In the genomic region with DNA sequence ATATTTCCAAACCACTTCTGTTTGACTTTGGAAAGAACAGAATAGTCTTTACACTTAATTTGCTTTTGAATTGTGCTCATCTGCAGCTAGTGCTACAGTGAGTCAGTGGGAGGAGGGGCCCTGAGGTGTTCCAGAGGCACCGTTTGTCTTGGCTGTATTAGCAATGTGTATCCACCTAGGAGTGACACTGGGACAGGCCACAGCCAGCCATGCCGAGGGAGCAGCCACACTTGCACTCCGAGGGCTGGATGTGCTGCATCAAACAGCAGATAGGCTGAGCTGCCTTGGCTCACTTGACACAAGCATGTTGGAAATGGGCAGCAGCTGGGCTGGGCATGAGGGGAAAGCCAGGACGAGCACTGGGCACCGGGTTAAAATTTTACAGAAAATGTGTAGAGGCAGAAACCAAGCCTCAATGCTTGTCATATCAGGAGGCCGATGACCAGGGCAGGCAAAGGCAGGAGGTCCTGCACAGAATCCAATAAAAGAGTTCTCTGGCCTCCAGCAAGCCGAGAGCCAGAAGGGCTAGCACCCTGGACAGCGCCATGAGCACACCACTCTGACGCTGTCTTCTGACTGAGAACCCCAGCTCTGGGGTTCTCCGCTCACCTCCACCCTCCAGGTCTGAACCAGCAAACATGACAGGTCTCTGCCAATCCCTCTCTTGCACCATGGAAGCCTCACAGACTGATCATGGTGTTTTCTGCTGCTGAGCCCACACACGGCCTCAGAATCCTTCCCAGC, we compare ENCODE assay signal across 1 cellular context.
TF ChIP-seq lines count a peak whose summit lies in the region.

No MANE protein-coding gene starts in this region.

TF ChIP-seq in WTC11, 78 proteins besides CTCF, POLR2A, EP300 and RAD21 (continued from another document):
- TF ChIP-seq, protein P1, sequence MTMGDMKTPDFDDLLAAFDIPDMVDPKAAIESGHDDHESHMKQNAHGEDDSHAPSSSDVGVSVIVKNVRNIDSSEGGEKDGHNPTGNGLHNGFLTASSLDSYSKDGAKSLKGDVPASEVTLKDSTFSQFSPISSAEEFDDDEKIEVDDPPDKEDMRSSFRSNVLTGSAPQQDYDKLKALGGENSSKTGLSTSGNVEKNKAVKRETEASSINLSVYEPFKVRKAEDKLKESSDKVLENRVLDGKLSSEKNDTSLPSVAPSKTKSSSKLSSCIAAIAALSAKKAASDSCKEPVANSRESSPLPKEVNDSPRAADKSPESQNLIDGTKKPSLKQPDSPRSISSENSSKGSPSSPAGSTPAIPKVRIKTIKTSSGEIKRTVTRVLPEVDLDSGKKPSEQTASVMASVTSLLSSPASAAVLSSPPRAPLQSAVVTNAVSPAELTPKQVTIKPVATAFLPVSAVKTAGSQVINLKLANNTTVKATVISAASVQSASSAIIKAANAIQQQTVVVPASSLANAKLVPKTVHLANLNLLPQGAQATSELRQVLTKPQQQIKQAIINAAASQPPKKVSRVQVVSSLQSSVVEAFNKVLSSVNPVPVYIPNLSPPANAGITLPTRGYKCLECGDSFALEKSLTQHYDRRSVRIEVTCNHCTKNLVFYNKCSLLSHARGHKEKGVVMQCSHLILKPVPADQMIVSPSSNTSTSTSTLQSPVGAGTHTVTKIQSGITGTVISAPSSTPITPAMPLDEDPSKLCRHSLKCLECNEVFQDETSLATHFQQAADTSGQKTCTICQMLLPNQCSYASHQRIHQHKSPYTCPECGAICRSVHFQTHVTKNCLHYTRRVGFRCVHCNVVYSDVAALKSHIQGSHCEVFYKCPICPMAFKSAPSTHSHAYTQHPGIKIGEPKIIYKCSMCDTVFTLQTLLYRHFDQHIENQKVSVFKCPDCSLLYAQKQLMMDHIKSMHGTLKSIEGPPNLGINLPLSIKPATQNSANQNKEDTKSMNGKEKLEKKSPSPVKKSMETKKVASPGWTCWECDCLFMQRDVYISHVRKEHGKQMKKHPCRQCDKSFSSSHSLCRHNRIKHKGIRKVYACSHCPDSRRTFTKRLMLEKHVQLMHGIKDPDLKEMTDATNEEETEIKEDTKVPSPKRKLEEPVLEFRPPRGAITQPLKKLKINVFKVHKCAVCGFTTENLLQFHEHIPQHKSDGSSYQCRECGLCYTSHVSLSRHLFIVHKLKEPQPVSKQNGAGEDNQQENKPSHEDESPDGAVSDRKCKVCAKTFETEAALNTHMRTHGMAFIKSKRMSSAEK (CRISPR knock-in tag; IDR thresholded peaks at IDR 0.05; ENCODE audit: borderline replicate concordance), result no peak
- no peak for TF ChIP-seq SOX15 (CRISPR knock-in tag; IDR thresholded peaks at IDR 0.05)
- TF ChIP-seq, protein P2, sequence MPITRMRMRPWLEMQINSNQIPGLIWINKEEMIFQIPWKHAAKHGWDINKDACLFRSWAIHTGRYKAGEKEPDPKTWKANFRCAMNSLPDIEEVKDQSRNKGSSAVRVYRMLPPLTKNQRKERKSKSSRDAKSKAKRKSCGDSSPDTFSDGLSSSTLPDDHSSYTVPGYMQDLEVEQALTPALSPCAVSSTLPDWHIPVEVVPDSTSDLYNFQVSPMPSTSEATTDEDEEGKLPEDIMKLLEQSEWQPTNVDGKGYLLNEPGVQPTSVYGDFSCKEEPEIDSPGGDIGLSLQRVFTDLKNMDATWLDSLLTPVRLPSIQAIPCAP (CRISPR knock-in tag; IDR thresholded peaks at IDR 0.05), result 0 out of 2 replicates have a peak, but pooled peaks have one; percentile 48
- TF ChIP-seq MXD4 (CRISPR knock-in tag; IDR thresholded peaks at IDR 0.05; ENCODE audit: borderline replicate concordance), result no peak
- no peak for TF ChIP-seq MYBL2 (CRISPR knock-in tag; IDR thresholded peaks at IDR 0.05)
- TF ChIP-seq, protein P3, sequence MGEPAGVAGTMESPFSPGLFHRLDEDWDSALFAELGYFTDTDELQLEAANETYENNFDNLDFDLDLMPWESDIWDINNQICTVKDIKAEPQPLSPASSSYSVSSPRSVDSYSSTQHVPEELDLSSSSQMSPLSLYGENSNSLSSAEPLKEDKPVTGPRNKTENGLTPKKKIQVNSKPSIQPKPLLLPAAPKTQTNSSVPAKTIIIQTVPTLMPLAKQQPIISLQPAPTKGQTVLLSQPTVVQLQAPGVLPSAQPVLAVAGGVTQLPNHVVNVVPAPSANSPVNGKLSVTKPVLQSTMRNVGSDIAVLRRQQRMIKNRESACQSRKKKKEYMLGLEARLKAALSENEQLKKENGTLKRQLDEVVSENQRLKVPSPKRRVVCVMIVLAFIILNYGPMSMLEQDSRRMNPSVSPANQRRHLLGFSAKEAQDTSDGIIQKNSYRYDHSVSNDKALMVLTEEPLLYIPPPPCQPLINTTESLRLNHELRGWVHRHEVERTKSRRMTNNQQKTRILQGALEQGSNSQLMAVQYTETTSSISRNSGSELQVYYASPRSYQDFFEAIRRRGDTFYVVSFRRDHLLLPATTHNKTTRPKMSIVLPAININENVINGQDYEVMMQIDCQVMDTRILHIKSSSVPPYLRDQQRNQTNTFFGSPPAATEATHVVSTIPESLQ (CRISPR knock-in tag; IDR thresholded peaks at IDR 0.05), result no peak
- no peak for TF ChIP-seq CREB1 (CRISPR knock-in tag; IDR thresholded peaks at IDR 0.05)
- TF ChIP-seq TP53 (CRISPR knock-in tag; IDR thresholded peaks at IDR 0.05), result no peak
- TF ChIP-seq ZNF317 (CRISPR knock-in tag; IDR thresholded peaks at IDR 0.05; ENCODE audit: borderline replicate concordance, low read depth), result no peak
- TF ChIP-seq, protein P4, sequence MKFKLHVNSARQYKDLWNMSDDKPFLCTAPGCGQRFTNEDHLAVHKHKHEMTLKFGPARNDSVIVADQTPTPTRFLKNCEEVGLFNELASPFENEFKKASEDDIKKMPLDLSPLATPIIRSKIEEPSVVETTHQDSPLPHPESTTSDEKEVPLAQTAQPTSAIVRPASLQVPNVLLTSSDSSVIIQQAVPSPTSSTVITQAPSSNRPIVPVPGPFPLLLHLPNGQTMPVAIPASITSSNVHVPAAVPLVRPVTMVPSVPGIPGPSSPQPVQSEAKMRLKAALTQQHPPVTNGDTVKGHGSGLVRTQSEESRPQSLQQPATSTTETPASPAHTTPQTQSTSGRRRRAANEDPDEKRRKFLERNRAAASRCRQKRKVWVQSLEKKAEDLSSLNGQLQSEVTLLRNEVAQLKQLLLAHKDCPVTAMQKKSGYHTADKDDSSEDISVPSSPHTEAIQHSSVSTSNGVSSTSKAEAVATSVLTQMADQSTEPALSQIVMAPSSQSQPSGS (CRISPR knock-in tag; IDR thresholded peaks at IDR 0.05; ENCODE audit: borderline replicate concordance, low read depth), result no peak
- TF ChIP-seq, protein P5, sequence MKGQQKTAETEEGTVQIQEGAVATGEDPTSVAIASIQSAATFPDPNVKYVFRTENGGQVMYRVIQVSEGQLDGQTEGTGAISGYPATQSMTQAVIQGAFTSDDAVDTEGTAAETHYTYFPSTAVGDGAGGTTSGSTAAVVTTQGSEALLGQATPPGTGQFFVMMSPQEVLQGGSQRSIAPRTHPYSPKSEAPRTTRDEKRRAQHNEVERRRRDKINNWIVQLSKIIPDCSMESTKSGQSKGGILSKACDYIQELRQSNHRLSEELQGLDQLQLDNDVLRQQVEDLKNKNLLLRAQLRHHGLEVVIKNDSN (CRISPR knock-in tag; IDR thresholded peaks at IDR 0.05), result no peak
- TF ChIP-seq, protein P6, sequence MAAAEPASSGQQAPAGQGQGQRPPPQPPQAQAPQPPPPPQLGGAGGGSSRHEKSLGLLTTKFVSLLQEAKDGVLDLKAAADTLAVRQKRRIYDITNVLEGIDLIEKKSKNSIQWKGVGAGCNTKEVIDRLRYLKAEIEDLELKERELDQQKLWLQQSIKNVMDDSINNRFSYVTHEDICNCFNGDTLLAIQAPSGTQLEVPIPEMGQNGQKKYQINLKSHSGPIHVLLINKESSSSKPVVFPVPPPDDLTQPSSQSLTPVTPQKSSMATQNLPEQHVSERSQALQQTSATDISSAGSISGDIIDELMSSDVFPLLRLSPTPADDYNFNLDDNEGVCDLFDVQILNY (CRISPR knock-in tag; IDR thresholded peaks at IDR 0.05), result no peak
- no peak for TF ChIP-seq EMX1 (CRISPR knock-in tag; IDR thresholded peaks at IDR 0.05)
- TF ChIP-seq, protein P7, sequence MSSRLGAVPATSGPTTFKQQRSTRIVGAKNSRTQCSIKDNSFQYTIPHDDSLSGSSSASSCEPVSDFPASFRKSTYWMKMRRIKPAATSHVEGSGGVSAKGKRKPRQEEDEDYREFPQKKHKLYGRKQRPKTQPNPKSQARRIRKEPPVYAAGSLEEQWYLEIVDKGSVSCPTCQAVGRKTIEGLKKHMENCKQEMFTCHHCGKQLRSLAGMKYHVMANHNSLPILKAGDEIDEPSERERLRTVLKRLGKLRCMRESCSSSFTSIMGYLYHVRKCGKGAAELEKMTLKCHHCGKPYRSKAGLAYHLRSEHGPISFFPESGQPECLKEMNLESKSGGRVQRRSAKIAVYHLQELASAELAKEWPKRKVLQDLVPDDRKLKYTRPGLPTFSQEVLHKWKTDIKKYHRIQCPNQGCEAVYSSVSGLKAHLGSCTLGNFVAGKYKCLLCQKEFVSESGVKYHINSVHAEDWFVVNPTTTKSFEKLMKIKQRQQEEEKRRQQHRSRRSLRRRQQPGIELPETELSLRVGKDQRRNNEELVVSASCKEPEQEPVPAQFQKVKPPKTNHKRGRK (CRISPR knock-in tag; IDR thresholded peaks at IDR 0.05; ENCODE audit: borderline replicate concordance), result no peak
- no peak for TF ChIP-seq ZBTB21 (CRISPR knock-in tag; IDR thresholded peaks at IDR 0.05; ENCODE audit: borderline replicate concordance)
- TF ChIP-seq OVOL2 (CRISPR knock-in tag; IDR thresholded peaks at IDR 0.05; ENCODE audit: borderline replicate concordance), result no peak
- no peak for TF ChIP-seq JAZF1 (CRISPR knock-in tag; IDR thresholded peaks at IDR 0.05)
- TF ChIP-seq FOXP1 (CRISPR knock-in tag; IDR thresholded peaks at IDR 0.05; ENCODE audit: borderline replicate concordance), result no peak
- TF ChIP-seq ESRRA (CRISPR knock-in tag; IDR thresholded peaks at IDR 0.05; ENCODE audit: borderline replicate concordance), result no peak
- TF ChIP-seq, protein P8, sequence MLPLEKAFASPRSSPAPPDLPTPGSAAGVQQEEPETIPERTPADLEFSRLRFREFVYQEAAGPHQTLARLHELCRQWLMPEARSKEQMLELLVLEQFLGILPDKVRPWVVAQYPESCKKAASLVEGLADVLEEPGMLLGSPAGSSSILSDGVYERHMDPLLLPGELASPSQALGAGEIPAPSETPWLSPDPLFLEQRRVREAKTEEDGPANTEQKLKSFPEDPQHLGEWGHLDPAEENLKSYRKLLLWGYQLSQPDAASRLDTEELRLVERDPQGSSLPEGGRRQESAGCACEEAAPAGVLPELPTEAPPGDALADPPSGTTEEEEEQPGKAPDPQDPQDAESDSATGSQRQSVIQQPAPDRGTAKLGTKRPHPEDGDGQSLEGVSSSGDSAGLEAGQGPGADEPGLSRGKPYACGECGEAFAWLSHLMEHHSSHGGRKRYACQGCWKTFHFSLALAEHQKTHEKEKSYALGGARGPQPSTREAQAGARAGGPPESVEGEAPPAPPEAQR (CRISPR knock-in tag; IDR thresholded peaks at IDR 0.05), result no peak
- TF ChIP-seq, protein P9, sequence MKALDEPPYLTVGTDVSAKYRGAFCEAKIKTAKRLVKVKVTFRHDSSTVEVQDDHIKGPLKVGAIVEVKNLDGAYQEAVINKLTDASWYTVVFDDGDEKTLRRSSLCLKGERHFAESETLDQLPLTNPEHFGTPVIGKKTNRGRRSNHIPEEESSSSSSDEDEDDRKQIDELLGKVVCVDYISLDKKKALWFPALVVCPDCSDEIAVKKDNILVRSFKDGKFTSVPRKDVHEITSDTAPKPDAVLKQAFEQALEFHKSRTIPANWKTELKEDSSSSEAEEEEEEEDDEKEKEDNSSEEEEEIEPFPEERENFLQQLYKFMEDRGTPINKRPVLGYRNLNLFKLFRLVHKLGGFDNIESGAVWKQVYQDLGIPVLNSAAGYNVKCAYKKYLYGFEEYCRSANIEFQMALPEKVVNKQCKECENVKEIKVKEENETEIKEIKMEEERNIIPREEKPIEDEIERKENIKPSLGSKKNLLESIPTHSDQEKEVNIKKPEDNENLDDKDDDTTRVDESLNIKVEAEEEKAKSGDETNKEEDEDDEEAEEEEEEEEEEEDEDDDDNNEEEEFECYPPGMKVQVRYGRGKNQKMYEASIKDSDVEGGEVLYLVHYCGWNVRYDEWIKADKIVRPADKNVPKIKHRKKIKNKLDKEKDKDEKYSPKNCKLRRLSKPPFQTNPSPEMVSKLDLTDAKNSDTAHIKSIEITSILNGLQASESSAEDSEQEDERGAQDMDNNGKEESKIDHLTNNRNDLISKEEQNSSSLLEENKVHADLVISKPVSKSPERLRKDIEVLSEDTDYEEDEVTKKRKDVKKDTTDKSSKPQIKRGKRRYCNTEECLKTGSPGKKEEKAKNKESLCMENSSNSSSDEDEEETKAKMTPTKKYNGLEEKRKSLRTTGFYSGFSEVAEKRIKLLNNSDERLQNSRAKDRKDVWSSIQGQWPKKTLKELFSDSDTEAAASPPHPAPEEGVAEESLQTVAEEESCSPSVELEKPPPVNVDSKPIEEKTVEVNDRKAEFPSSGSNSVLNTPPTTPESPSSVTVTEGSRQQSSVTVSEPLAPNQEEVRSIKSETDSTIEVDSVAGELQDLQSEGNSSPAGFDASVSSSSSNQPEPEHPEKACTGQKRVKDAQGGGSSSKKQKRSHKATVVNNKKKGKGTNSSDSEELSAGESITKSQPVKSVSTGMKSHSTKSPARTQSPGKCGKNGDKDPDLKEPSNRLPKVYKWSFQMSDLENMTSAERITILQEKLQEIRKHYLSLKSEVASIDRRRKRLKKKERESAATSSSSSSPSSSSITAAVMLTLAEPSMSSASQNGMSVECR (CRISPR knock-in tag; IDR thresholded peaks at IDR 0.05; ENCODE audit: borderline replicate concordance), result 0 out of 2 replicates have a peak, but pooled peaks have one; percentile 43
- 0 out of 2 replicates have a peak, but pooled peaks have one; percentile 43 for TF ChIP-seq ETV6 (CRISPR knock-in tag; IDR thresholded peaks at IDR 0.05)
- TF ChIP-seq, protein P10, sequence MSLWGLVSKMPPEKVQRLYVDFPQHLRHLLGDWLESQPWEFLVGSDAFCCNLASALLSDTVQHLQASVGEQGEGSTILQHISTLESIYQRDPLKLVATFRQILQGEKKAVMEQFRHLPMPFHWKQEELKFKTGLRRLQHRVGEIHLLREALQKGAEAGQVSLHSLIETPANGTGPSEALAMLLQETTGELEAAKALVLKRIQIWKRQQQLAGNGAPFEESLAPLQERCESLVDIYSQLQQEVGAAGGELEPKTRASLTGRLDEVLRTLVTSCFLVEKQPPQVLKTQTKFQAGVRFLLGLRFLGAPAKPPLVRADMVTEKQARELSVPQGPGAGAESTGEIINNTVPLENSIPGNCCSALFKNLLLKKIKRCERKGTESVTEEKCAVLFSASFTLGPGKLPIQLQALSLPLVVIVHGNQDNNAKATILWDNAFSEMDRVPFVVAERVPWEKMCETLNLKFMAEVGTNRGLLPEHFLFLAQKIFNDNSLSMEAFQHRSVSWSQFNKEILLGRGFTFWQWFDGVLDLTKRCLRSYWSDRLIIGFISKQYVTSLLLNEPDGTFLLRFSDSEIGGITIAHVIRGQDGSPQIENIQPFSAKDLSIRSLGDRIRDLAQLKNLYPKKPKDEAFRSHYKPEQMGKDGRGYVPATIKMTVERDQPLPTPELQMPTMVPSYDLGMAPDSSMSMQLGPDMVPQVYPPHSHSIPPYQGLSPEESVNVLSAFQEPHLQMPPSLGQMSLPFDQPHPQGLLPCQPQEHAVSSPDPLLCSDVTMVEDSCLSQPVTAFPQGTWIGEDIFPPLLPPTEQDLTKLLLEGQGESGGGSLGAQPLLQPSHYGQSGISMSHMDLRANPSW (CRISPR knock-in tag; conservative IDR thresholded peaks at IDR 0.05; ENCODE audit: low read depth), result no peak
- TF ChIP-seq ZNF121 (CRISPR knock-in tag; IDR thresholded peaks at IDR 0.05), result no peak
- TF ChIP-seq, protein P11, sequence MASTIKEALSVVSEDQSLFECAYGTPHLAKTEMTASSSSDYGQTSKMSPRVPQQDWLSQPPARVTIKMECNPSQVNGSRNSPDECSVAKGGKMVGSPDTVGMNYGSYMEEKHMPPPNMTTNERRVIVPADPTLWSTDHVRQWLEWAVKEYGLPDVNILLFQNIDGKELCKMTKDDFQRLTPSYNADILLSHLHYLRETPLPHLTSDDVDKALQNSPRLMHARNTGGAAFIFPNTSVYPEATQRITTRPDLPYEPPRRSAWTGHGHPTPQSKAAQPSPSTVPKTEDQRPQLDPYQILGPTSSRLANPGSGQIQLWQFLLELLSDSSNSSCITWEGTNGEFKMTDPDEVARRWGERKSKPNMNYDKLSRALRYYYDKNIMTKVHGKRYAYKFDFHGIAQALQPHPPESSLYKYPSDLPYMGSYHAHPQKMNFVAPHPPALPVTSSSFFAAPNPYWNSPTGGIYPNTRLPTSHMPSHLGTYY (CRISPR knock-in tag; IDR thresholded peaks at IDR 0.05), result no peak
